1 cellular context compared by ENCODE assay signal in genomic region chr10:69057951-69058297, GRCh38.
TF ChIP-seq lines count a peak whose summit lies in the region.

No MANE protein-coding gene starts in this region.

TF ChIP-seq in HepG2, 621 proteins besides CTCF, POLR2A, EP300 and RAD21 (continued from another document):
- no peak for TF ChIP-seq DMTF1 (CRISPR knock-in tag; IDR thresholded peaks at IDR 0.05)
- TF ChIP-seq FOXA1 (IDR thresholded peaks at IDR 0.05), result no peak
- TF ChIP-seq FOXA1 (CRISPR knock-in tag; IDR thresholded peaks at IDR 0.05), result no peak
- no peak for TF ChIP-seq ZNF513 (CRISPR knock-in tag; conservative IDR thresholded peaks at IDR 0.05)
- TF ChIP-seq ZFP62 (CRISPR knock-in tag; IDR thresholded peaks at IDR 0.05), result no peak
- no peak for TF ChIP-seq ZSCAN31 (CRISPR knock-in tag; IDR thresholded peaks at IDR 0.05; ENCODE audit: low read depth)
- no peak for TF ChIP-seq PRMT3 (CRISPR knock-in tag; IDR thresholded peaks at IDR 0.05; ENCODE audit: borderline replicate concordance, low read depth)
- no peak for TF ChIP-seq ZNF672 (CRISPR knock-in tag; IDR thresholded peaks at IDR 0.05)
- TF ChIP-seq CENPT (CRISPR knock-in tag; IDR thresholded peaks at IDR 0.05; ENCODE audit: low read depth), result no peak
- TF ChIP-seq ZNF790 (CRISPR knock-in tag; IDR thresholded peaks at IDR 0.05; ENCODE audit: borderline replicate concordance), result no peak
- TF ChIP-seq MBD4 (IDR thresholded peaks at IDR 0.05; ENCODE audit: borderline replicate concordance, low read length), result no peak
- TF ChIP-seq BCL6 (CRISPR knock-in tag; IDR thresholded peaks at IDR 0.05), result no peak
- TF ChIP-seq GABPA (IDR thresholded peaks at IDR 0.05; ENCODE audit: low read depth, low read length), result no peak
- TF ChIP-seq GABPA (CRISPR knock-in tag; IDR thresholded peaks at IDR 0.05; ENCODE audit: low read depth), result no peak
- TF ChIP-seq ZNF292 (CRISPR knock-in tag; IDR thresholded peaks at IDR 0.05; ENCODE audit: borderline replicate concordance, low read depth), result no peak
- no peak for TF ChIP-seq LBX2 (CRISPR knock-in tag; IDR thresholded peaks at IDR 0.05; ENCODE audit: borderline replicate concordance)
- TF ChIP-seq RFX1 (IDR thresholded peaks at IDR 0.05), result no peak
- TF ChIP-seq ZBTB38 (CRISPR knock-in tag; IDR thresholded peaks at IDR 0.05), result no peak
- no peak for TF ChIP-seq ZNF746 (CRISPR knock-in tag; IDR thresholded peaks at IDR 0.05)
- TF ChIP-seq IKZF1 (IDR thresholded peaks at IDR 0.05), result no peak
